In the genomic region with DNA sequence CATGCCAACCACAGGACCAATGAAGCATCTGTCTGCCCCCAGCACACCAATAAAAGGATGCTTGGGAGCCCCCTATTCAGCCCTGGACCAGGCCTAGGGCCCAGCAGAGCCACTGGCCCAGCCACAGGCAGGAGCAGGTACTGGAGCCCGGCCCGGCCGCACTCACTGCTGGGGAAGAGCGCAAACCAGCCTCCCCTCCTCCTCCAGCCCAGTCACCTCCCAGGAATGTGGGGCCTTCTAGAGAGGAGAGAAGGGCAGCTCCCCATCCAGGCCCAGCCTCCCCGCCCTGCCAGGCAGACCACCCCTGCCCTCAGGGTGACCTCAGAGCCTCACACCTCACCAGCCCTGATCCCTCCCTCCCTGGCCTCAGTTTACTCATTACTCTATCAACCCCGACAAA, we compare ENCODE assay signal across 9 cellular contexts. TPM values are rescaled to one million over a fixed set of nuclear protein-coding genes. Genes with fewer than 3 reads are reported as not detected.
A peak's percentile ranks its signal among the peaks of the same experiment; 100 is the strongest.
DNase-seq lines count a peak whose midpoint lies in the region; ATAC-seq, FAIRE-seq and TF ChIP-seq lines count a peak whose summit lies in the region.
"Had no signal": no experiment of that assay in that cellular context is flagged by ENCODE, and none has a peak within 500 bp of the region (broad histone marks: within the 10 kb centered on the region; RNA-seq: fewer than 3 reads in every experiment).

No MANE protein-coding gene starts in this region.

- TF ChIP-seq POLR2A in uterus (IDR thresholded peaks at IDR 0.05) = no peak

- no peak overlapping the region for H2AFZ ChIP-seq in mammary epithelial cell (ENCODE audit: low read depth, low read length)
- no peak overlapping the region for H2AFZ ChIP-seq in keratinocyte (ENCODE audit: control insufficient read depth, low read length)
- H2AFZ ChIP-seq in OCI-LY7 (ENCODE audit: low read length) = no peak overlapping the region

- BruUV-seq in mammary epithelial cell (replicated peaks; lab: Mats Ljungman, UMichigan) (no TSS peak), OCI-LY7 (replicated peaks; lab: Mats Ljungman, UMichigan) (no TSS peak)

- no peak for DNase-seq in Right ventricle myocardium inferior (ENCODE audit: missing footprints)
- DNase-seq in cardiac septum (ENCODE audit: low spot score) = no peak
- peak; percentile 70 for DNase-seq in mammary epithelial cell
- DNase-seq in keratinocyte (ENCODE audit: low read depth, low spot score) = no peak
- DNase-seq in uterus = peak; percentile 77 to 82
- DNase-seq in NOMO-1 treated with dmso at 0.1 percent for 144 hours (lab: John Stamatoyannopoulos, UW; ENCODE audit: unreplicated experiment) = no peak
- no peak for DNase-seq in OCI-LY7 (ENCODE audit: low spot score)

- H3K9ac ChIP-seq in mammary epithelial cell (ENCODE audit: insufficient read depth, low read length) (no peak overlapping the region), keratinocyte (ENCODE audit: control insufficient read depth, extremely low read depth, insufficient read depth, low read length) (peak overlapping the region; percentile 6)

- H3K9me3 ChIP-seq in mammary epithelial cell (replicated peaks; ENCODE audit: insufficient read depth, low read length) (no peaks in the 10 kb centered on the region), keratinocyte (ENCODE audit: control insufficient read depth, low read depth, low read length) (no peaks in the 10 kb centered on the region), uterus (no peaks in the 10 kb centered on the region), OCI-LY7 (ENCODE audit: low read length) (no peaks in the 10 kb centered on the region)

- H3K36me3 ChIP-seq in mammary epithelial cell (ENCODE audit: insufficient read depth, low read length) (no peaks in the 10 kb centered on the region), keratinocyte (ENCODE audit: control insufficient read depth in 2 of 2, extremely low read depth in 1 of 2, insufficient read depth in 2 of 2, low read length in 2 of 2) (peaks cover 0 to 9% of the 10 kb centered on the region in 2 experiments), uterus (no peaks in the 10 kb centered on the region), OCI-LY7 (ENCODE audit: insufficient read depth, low read length) (no peaks in the 10 kb centered on the region)

- H3K27ac ChIP-seq in mammary epithelial cell (ENCODE audit: insufficient read depth, low read depth, low read length) = no peak overlapping the region
- no peak overlapping the region for H3K27ac ChIP-seq in keratinocyte (ENCODE audit: control insufficient read depth, insufficient read depth, low read length)
- peak overlapping the region; percentile 69 to 85 for H3K27ac ChIP-seq in uterus
- H3K27ac ChIP-seq in OCI-LY7 (ENCODE audit: low read depth, low read length, poor library complexity, severe bottlenecking) = no peak overlapping the region

- H3K79me2 ChIP-seq in mammary epithelial cell (ENCODE audit: insufficient read depth, low read length) (peaks cover 63% of the 10 kb centered on the region), keratinocyte (ENCODE audit: control insufficient read depth, insufficient read depth, low read length) (peaks cover 70% of the 10 kb centered on the region), OCI-LY7 (ENCODE audit: insufficient read depth, low read depth, low read length) (no peaks in the 10 kb centered on the region)

- H3K27me3 ChIP-seq in mammary epithelial cell (ENCODE audit: insufficient read depth, low read length) = no peaks in the 10 kb centered on the region
- H3K27me3 ChIP-seq in keratinocyte (ENCODE audit: control insufficient read depth, extremely low read depth, insufficient read depth, low read length) = no peaks in the 10 kb centered on the region
- H3K27me3 ChIP-seq in uterus = no peaks in the 10 kb centered on the region

- POLR2A ChIA-PET in OCI-LY7 (lab: Charles Lee) = no interaction called here

- in situ Hi-C loops in mammary epithelial cell (cut with MboI; ENCODE audit: low sequenced_read_pairs in 2 of 2) = no loop called here

- peak; percentile 41 for FAIRE-seq in keratinocyte (lab: Jason Lieb, UNC)
- FAIRE-seq: GM12892 had no signal

- H3K4me2 ChIP-seq in mammary epithelial cell (ENCODE audit: insufficient read depth, low read depth, low read length) (peak overlapping the region; percentile 9), keratinocyte (ENCODE audit: control insufficient read depth, extremely low read depth, insufficient read depth, low read depth, low read length) (peak overlapping the region; percentile 58), OCI-LY7 (ENCODE audit: low read length) (no peak overlapping the region)

- H3K4me1 ChIP-seq in mammary epithelial cell (ENCODE audit: insufficient read depth, low read length) (peaks cover 25% of the 10 kb centered on the region), keratinocyte (ENCODE audit: control insufficient read depth, extremely low read depth, insufficient read depth, low read length) (peaks cover 23% of the 10 kb centered on the region), uterus (peaks cover 16 to 30% of the 10 kb centered on the region in 2 donors), OCI-LY7 (ENCODE audit: insufficient read depth, low read length, poor library complexity, severe bottlenecking) (no peaks in the 10 kb centered on the region)

- WGBS in mammary epithelial cell (ENCODE audit: low coverage, missing lambda C conversion rate) = no CpG with 5 or more reads among the region's 6 CpGs

- H3K4me3 ChIP-seq in mammary epithelial cell (replicated peaks in 1 of 3; ENCODE audit: insufficient read depth in 1 of 3, low read depth in 2 of 3, low read length in 3 of 3) (no peak overlapping the region), keratinocyte (ENCODE audit: control insufficient read depth in 2 of 3, extremely low read depth in 1 of 3, insufficient read depth in 2 of 3, low read depth in 1 of 3, low read length in 3 of 3) (no peak overlapping the region), uterus (no peak overlapping the region), OCI-LY7 (ENCODE audit: low read depth, low read length, poor library complexity, severe bottlenecking) (no peak overlapping the region)

- peaks cover 8% of the 10 kb centered on the region for H3K9me1 ChIP-seq in keratinocyte (ENCODE audit: control insufficient read depth, extremely low read depth, insufficient read depth, low read length)

- TF ChIP-seq CTCF in mammary epithelial cell (conservative IDR thresholded peaks at IDR 0.05 in 1 of 2, IDR thresholded peaks at IDR 0.05 in 1 of 2; ENCODE audit: extremely low read depth in 1 of 2, insufficient read depth in 1 of 2, low read depth in 1 of 2, low read length in 2 of 2) = no peak
- TF ChIP-seq CTCF in keratinocyte (optimal IDR thresholded peaks at IDR 0.05 in 1 of 3, IDR thresholded peaks at IDR 0.05 in 1 of 3, conservative IDR thresholded peaks at IDR 0.05 in 1 of 3; ENCODE audit: extremely low read depth in 1 of 3, insufficient read depth in 2 of 3, low read length in 3 of 3) = no peak
- TF ChIP-seq CTCF in uterus (IDR thresholded peaks at IDR 0.05) = peak in 1 of 4 experiments; percentile 24
- TF ChIP-seq CTCF in OCI-LY7 (conservative IDR thresholded peaks at IDR 0.05; ENCODE audit: low read length) = no peak

- dilution Hi-C loops in mammary epithelial cell (cut with HindIII; ENCODE audit: low sequenced_read_pairs) = no loop called here
- dilution Hi-C loops in keratinocyte (cut with MboI; ENCODE audit: extremely low pct_ligation_motif_present, low sequenced_read_pairs) = no loop called here

- CTCF ChIA-PET in mammary epithelial cell (lab: Charles Lee; ENCODE audit: low non-redundant PET) = no interaction called here
- CTCF ChIA-PET in OCI-LY7 (lab: Charles Lee; ENCODE audit: unreplicated experiment) = no interaction called here

- H3K9me2 ChIP-seq in OCI-LY7 (ENCODE audit: insufficient read depth, low read length) = no peaks in the 10 kb centered on the region

- ATAC-seq in Right ventricle myocardium inferior = peak; percentile 65
- no peak for ATAC-seq in GM18498 (IDR thresholded peaks at IDR 0.05; ENCODE audit: unreplicated experiment)

- H4K20me1 ChIP-seq in mammary epithelial cell (ENCODE audit: insufficient read depth, low read length) = no peaks in the 10 kb centered on the region
- peaks cover 15% of the 10 kb centered on the region for H4K20me1 ChIP-seq in keratinocyte (ENCODE audit: control insufficient read depth, extremely low read depth, insufficient read depth, low read length)
- no peaks in the 10 kb centered on the region; the same call in 1 of the 2 replicates for H4K20me1 ChIP-seq in OCI-LY7 (ENCODE audit: insufficient read depth, low read length)

- intact Hi-C loops in Right ventricle myocardium inferior (cut with DNase I) = no loop called here
- intact Hi-C loops in cardiac septum (cut with DNase I) = no loop called here
- intact Hi-C loops in mammary epithelial cell (cut with micrococcal nuclease) = no loop called here
- intact Hi-C loops in uterus (cut with DNase I; ENCODE audit: low total_unique reads) = no loop called here
- intact Hi-C loops in OCI-LY7 (cut with micrococcal nuclease; ENCODE audit: unreplicated experiment) = no loop called here

RNA-seq across cellular contexts. Expression of a gene that starts 56.2 kb away (rescaled TPM):
- 29.2 TPM for total RNA-seq in Right ventricle myocardium inferior
- 31.2 TPM for total RNA-seq in cardiac septum
- 10 to 100 TPM; 27.0 to 85.4 TPM for total RNA-seq in mammary epithelial cell
- polyA plus RNA-seq in mammary epithelial cell = 7.0 TPM
- polyA minus RNA-seq in mammary epithelial cell = 41.3 TPM
- 6.6 to 12.8 TPM (median 11.5 TPM) in 3 replicates for polyA plus RNA-seq in keratinocyte
- polyA plus RNA-seq in keratinocyte (2011; ENCODE audit: low read depth) = 21.4 TPM
- polyA plus RNA-seq in keratinocyte (2011; cell fraction: cytosol; rRNA removed) = 26.7 and 29.1 TPM in 2 replicates
- 36.2 and 39.2 TPM in 2 replicates for polyA plus RNA-seq in keratinocyte (2011; cell fraction: nucleus; rRNA removed)
- polyA plus RNA-seq in keratinocyte (2012; ENCODE audit: low replicate concordance) = 40.6 and 57.1 TPM in 2 replicates
- 9.9 to 48.2 TPM (median 41.3 TPM) in 3 replicates for polyA minus RNA-seq in keratinocyte
- polyA minus RNA-seq in keratinocyte (2011; cell fraction: cytosol; rRNA and poly(A)+ RNA removed) = 19.4 TPM
- polyA minus RNA-seq in keratinocyte (2011; cell fraction: nucleus; rRNA and poly(A)+ RNA removed) = 19.5 and 34.2 TPM in 2 replicates
- total RNA-seq in uterus = 10 to 100 TPM; 17.4 to 43.2 (median 34.4) TPM
- total RNA-seq in OCI-LY7 (2014; rRNA removed; shearing (Covaris generic)) = 25.1 and 38.8 TPM in 2 replicates
- total RNA-seq in OCI-LY7 (2022) = 69.0 and 76.3 TPM in 2 replicates

RNA-seq across cellular contexts. Expression of a gene that starts 56.7 kb away (rescaled TPM):
- 97.2 TPM for total RNA-seq in Right ventricle myocardium inferior
- 135 TPM for total RNA-seq in cardiac septum
- total RNA-seq in mammary epithelial cell = 10 to 100 TPM; 51.3 to 62.8 TPM
- polyA plus RNA-seq in mammary epithelial cell = 28.8 TPM
- 62.1 TPM for polyA minus RNA-seq in mammary epithelial cell
- 39.4 to 48.1 TPM (median 46.9 TPM) in 3 replicates for polyA plus RNA-seq in keratinocyte
- 28.5 TPM for polyA plus RNA-seq in keratinocyte (2011; ENCODE audit: low read depth)
- 33.7 and 49.2 TPM in 2 replicates for polyA plus RNA-seq in keratinocyte (2011; cell fraction: cytosol; rRNA removed)
- 25.4 and 26.8 TPM in 2 replicates for polyA plus RNA-seq in keratinocyte (2011; cell fraction: nucleus; rRNA removed)
- polyA plus RNA-seq in keratinocyte (2012; ENCODE audit: low replicate concordance) = 37.5 and 39.2 TPM in 2 replicates
- 23.9 to 47.4 TPM (median 44.7 TPM) in 3 replicates for polyA minus RNA-seq in keratinocyte
- 43.2 TPM for polyA minus RNA-seq in keratinocyte (2011; cell fraction: cytosol; rRNA and poly(A)+ RNA removed)
- polyA minus RNA-seq in keratinocyte (2011; cell fraction: nucleus; rRNA and poly(A)+ RNA removed) = 14.7 and 34.4 TPM in 2 replicates
- 100 to 1,000 TPM in 3 of 4 donors, 10 to 100 TPM in 1; 98.1 to 151 (median 121) TPM for total RNA-seq in uterus
- total RNA-seq in OCI-LY7 (2014; rRNA removed; shearing (Covaris generic)) = 42.4 and 45.2 TPM in 2 replicates
- total RNA-seq in OCI-LY7 (2022) = 62.1 and 65.5 TPM in 2 replicates

Comparison
In these comparisons a context has a peak if more than half of its experiments do, and no peak if none do; other contexts are left out.
1. DNase-seq: peak in mammary epithelial cell (single experiment) and uterus (2 of 2); none in Right ventricle myocardium inferior (single experiment), cardiac septum (single experiment), keratinocyte (single experiment), NOMO-1 treated with dmso at 0.1 percent for 144 hours (single experiment) and OCI-LY7 (single experiment).
2. H3K27ac ChIP-seq: peak in uterus (2 of 2); none in mammary epithelial cell (single experiment), keratinocyte (single experiment) and OCI-LY7 (single experiment).